8 cellular contexts compared by ENCODE assay signal in the genomic region with DNA sequence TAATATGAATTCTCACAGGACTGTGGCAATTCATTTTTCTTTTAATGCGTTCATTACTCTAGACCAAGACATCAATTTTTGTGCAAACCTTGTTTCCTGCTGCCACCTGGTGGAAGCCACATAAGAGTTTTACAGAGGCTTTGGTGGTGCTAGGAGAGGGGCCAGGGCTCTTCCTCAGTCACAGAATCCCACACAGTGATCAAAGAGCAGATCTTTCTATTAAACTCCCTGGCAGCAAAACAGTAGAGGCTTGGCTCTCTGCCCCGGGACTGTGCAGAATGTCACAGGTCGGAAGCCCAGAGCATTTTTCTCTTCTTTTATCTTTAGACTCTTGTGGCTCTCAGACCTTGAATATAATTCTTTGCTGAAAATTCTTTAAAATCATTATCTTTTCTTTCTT.
DNase-seq lines count a peak whose midpoint lies in the region; ATAC-seq and TF ChIP-seq lines count a peak whose summit lies in the region.

No MANE protein-coding gene starts in this region.

- CTCF ChIA-PET in Panc1 (lab: Charles Lee): no interaction called here

- in situ Hi-C loops in Panc1 (cut with HindIII; ENCODE audit: low pct_unique_long_range_greater_than_20kb, low sequenced_read_pairs): no loop called here

- no peaks in the 10 kb centered on the region for H3K9me3 ChIP-seq in Panc1 (ENCODE audit: control insufficient read depth, insufficient read depth, low read depth, low read length)

- H3K27me3 ChIP-seq in Panc1 (ENCODE audit: control insufficient read depth, insufficient read depth, low read length): no peaks in the 10 kb centered on the region

- no peaks in the 10 kb centered on the region for H3K27me3 Mint-ChIP-seq in endothelial cell (ENCODE audit: unreplicated experiment)

- POLR2A ChIA-PET in Panc1 (lab: Charles Lee): no interaction called here

- H3K4me1 Mint-ChIP-seq in endothelial cell (ENCODE audit: unreplicated experiment): no peaks in the 10 kb centered on the region

- H3K9me3 Mint-ChIP-seq in endothelial cell (ENCODE audit: unreplicated experiment): peaks cover 10% of the 10 kb centered on the region

- no peaks in the 10 kb centered on the region for H3K4me1 ChIP-seq in Panc1 (ENCODE audit: control insufficient read depth, insufficient read depth, low read length)

- no peaks in the 10 kb centered on the region for H3K36me3 ChIP-seq in Panc1 (ENCODE audit: control insufficient read depth, insufficient read depth, low read length)

- peak; percentile 69 for ATAC-seq in GM18909 (IDR thresholded peaks at IDR 0.05; ENCODE audit: poor library complexity, unreplicated experiment)
- peak; percentile 78; the same call in 1 of the 2 replicates for ATAC-seq in Panc1

- H3K27ac ChIP-seq in C4-2B: no peak overlapping the region
- no peak overlapping the region for H3K27ac ChIP-seq in Panc1 (ENCODE audit: low read length)

- H3K4me3 ChIP-seq in LNCaP clone FGC (ENCODE audit: low read depth, low read length) (no peak overlapping the region), Panc1 (ENCODE audit: low read depth in 2 of 2, low read length in 2 of 2) (no peak overlapping the region)

- peaks cover 5% of the 10 kb centered on the region for H3K36me3 Mint-ChIP-seq in endothelial cell (ENCODE audit: low read depth, unreplicated experiment)

- intact Hi-C loops in Panc1 (cut with micrococcal nuclease; ENCODE audit: unreplicated experiment): loop anchor here (10.0 kb wide), 2 partner anchors 839 to 1349 kb away; no protein-coding TSS in a partner anchor

- H3K4me3 Mint-ChIP-seq in endothelial cell (ENCODE audit: unreplicated experiment): no peak overlapping the region

- DNase-seq in LNCaP clone FGC (ENCODE audit: low read depth) (peak; percentile 21), Panc1 (ENCODE audit: low read depth, low spot score) (peak; percentile 25), endothelial cell (ENCODE audit: low spot score) (peak; percentile 49), myocyte (ENCODE audit: low read depth) (peak; percentile 49), NCI-H226 (no peak), GM19238 (ENCODE audit: insufficient read length, low spot score) (no peak)

- no TSS peak for BruUV-seq in Panc1 (replicated peaks; lab: Mats Ljungman, UMichigan)

- TF ChIP-seq CTCF in C4-2B (conservative IDR thresholded peaks at IDR 0.05) (peak; percentile 89), LNCaP clone FGC (IDR thresholded peaks at IDR 0.05; ENCODE audit: control insufficient read depth, extremely low read depth, insufficient read depth) (peak; percentile 79), Panc1 (IDR thresholded peaks at IDR 0.05) (peak; percentile 79), endothelial cell (IDR thresholded peaks at IDR 0.05; ENCODE audit: unreplicated experiment) (no peak)

- H3K27ac Mint-ChIP-seq in endothelial cell (ENCODE audit: unreplicated experiment): no peak overlapping the region

Comparison
In these comparisons a context has a peak if more than half of its experiments do, and no peak if none do; other contexts are left out.
1. DNase-seq: peak in LNCaP clone FGC (single experiment), Panc1 (single experiment), endothelial cell (single experiment) and myocyte (single experiment); none in NCI-H226 (single experiment) and GM19238 (single experiment).